In the genomic region with DNA sequence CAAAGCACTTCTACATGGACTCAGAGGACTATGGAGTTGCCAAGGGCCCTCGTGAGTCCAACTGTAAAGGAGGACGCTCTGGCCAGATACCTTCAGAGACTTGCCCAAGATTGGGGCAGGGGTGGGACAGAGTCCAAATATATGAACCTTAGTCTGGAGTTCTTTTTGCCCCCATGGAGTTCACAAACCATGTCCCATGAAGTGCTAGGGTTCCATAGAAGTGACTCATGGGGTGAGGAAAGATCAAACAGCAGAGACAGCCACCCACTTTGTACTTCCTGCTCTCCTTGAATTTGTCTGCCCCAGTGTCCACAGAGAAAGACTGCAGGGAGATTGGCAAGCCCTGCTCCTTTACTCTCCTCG, we compare ENCODE assay signal across 11 cellular contexts. TPM values are rescaled to one million over a fixed set of nuclear protein-coding genes. Genes with fewer than 3 reads are reported as not detected.
A peak's percentile ranks its signal among the peaks of the same experiment; 100 is the strongest.
DNase-seq lines count a peak whose midpoint lies in the region; ATAC-seq and TF ChIP-seq lines count a peak whose summit lies in the region.
"Had no signal": no experiment of that assay in that cellular context is flagged by ENCODE, and none has a peak within 500 bp of the region (broad histone marks: within the 10 kb centered on the region; RNA-seq: fewer than 3 reads in every experiment).

No MANE protein-coding gene starts in this region.

- H3K4me3 Mint-ChIP-seq in MCF 10A (ENCODE audit: unreplicated experiment) (no peak overlapping the region), chondrocyte (ENCODE audit: unreplicated experiment) (no peak overlapping the region), osteocyte (ENCODE audit: unreplicated experiment) (no peak overlapping the region)
- H3K4me3 Mint-ChIP-seq: activated naive CD8-positive, alpha-beta T cell treated with anti-CD3 and anti-CD28 coated beads, Interleukin-2, amount 10 ng/mL, durations not matched to agents 7 days and 5 days; stimulated activated naive CD8-positive, alpha-beta T cell treated with anti-CD3 and anti-CD28 coated beads, Interleukin-15, Interleukin-2, amounts not matched to agents 100 ng/mL and 50 ng/mL, for 24 hours had no signal

- H3K27me3 Mint-ChIP-seq in MCF 10A (ENCODE audit: insufficient read depth, unreplicated experiment) (no peaks in the 10 kb centered on the region), chondrocyte (ENCODE audit: low read depth) (no peaks in the 10 kb centered on the region), osteocyte (ENCODE audit: unreplicated experiment) (no peaks in the 10 kb centered on the region)
- H3K27me3 Mint-ChIP-seq: stimulated activated naive CD8-positive, alpha-beta T cell treated with anti-CD3 and anti-CD28 coated beads, Interleukin-15, Interleukin-2, amounts not matched to agents 100 ng/mL and 50 ng/mL, for 24 hours had no signal

- H3K9me3 Mint-ChIP-seq in MCF 10A (ENCODE audit: unreplicated experiment) (no peaks in the 10 kb centered on the region), chondrocyte (ENCODE audit: low read depth) (no peaks in the 10 kb centered on the region), osteocyte (ENCODE audit: unreplicated experiment) (no peaks in the 10 kb centered on the region)
- H3K9me3 Mint-ChIP-seq: activated naive CD8-positive, alpha-beta T cell treated with anti-CD3 and anti-CD28 coated beads, Interleukin-2, amount 10 ng/mL, durations not matched to agents 7 days and 5 days; stimulated activated naive CD8-positive, alpha-beta T cell treated with anti-CD3 and anti-CD28 coated beads, Interleukin-15, Interleukin-2, amounts not matched to agents 100 ng/mL and 50 ng/mL, for 24 hours had no signal

- TF ChIP-seq CTCF in MCF 10A (IDR thresholded peaks at IDR 0.05; ENCODE audit: unreplicated experiment) (no peak), tibial artery (IDR thresholded peaks at IDR 0.05) (no peak), chondrocyte (IDR thresholded peaks at IDR 0.05) (no peak), osteocyte (IDR thresholded peaks at IDR 0.05) (no peak)

- H3K9me3 ChIP-seq in right cardiac atrium (ENCODE audit: control insufficient read depth, low read length) (no peaks in the 10 kb centered on the region), tibial artery (no peaks in the 10 kb centered on the region)

- intact Hi-C loops in MCF 10A (cut with micrococcal nuclease): no loop called here
- intact Hi-C loops in right cardiac atrium (cut with DNase I): no loop called here
- intact Hi-C loops in tibial artery (cut with DNase I; ENCODE audit: low total_unique reads): no loop called here

- CTCF ChIA-PET in MCF 10A (lab: Yijun Ruan, JAX): interaction anchor here (0.6 to 1.8 kb wide), 4 partner anchors 8 to 41 kb away, joined by 3 to 10 read pairs (median 6); no protein-coding TSS in a partner anchor

- POLR2A ChIA-PET in MCF 10A (lab: Yijun Ruan, JAX): interaction anchor here (1.4 to 1.8 kb wide), 6 partner anchors 9 to 159 kb away, joined by 5 to 43 read pairs (median 9); no protein-coding TSS in a partner anchor

- ATAC-seq in right cardiac atrium: peak in 1 of 2 donors; percentile 6

- H3K27me3 ChIP-seq in right cardiac atrium (ENCODE audit: control insufficient read depth, insufficient read depth) (no peaks in the 10 kb centered on the region), tibial artery (no peaks in the 10 kb centered on the region)

- H3K36me3 ChIP-seq in tibial artery: no peaks in the 10 kb centered on the region

- 66% methylated on average over 3 of the region's 3 CpGs for WGBS in right cardiac atrium

- H3K4me1 Mint-ChIP-seq in MCF 10A (ENCODE audit: insufficient read depth, unreplicated experiment) (peaks cover 15% of the 10 kb centered on the region), chondrocyte (ENCODE audit: low read depth) (peaks cover 28% of the 10 kb centered on the region), osteocyte (ENCODE audit: unreplicated experiment) (peaks cover 19% of the 10 kb centered on the region)
- H3K4me1 Mint-ChIP-seq: activated naive CD8-positive, alpha-beta T cell treated with anti-CD3 and anti-CD28 coated beads, Interleukin-2, amount 10 ng/mL, durations not matched to agents 7 days and 5 days had no signal

- H3K4me3 ChIP-seq in right cardiac atrium (ENCODE audit: low read length) (no peak overlapping the region), tibial artery (no peak overlapping the region)

- no peaks in the 10 kb centered on the region for H3K36me3 Mint-ChIP-seq in MCF 10A (ENCODE audit: insufficient read depth, unreplicated experiment)
- H3K36me3 Mint-ChIP-seq in chondrocyte (ENCODE audit: low read depth): no peaks in the 10 kb centered on the region
- no peaks in the 10 kb centered on the region for H3K36me3 Mint-ChIP-seq in osteocyte (ENCODE audit: unreplicated experiment)
- H3K36me3 Mint-ChIP-seq: activated naive CD8-positive, alpha-beta T cell treated with anti-CD3 and anti-CD28 coated beads, Interleukin-2, amount 10 ng/mL, durations not matched to agents 7 days and 5 days had no signal

- DNase-seq in HS-5 (ENCODE audit: low read depth): peak; percentile 31
- peak; percentile 67 for DNase-seq in MCF 10A (ENCODE audit: unreplicated experiment)
- no peak for DNase-seq in right cardiac atrium
- DNase-seq in tibial artery: no peak
- DNase-seq in chondrocyte (ENCODE audit: low spot score): no peak
- DNase-seq in NK-92 (lab: John Stamatoyannopoulos, UW; ENCODE audit: unreplicated experiment): no peak
- no peak for DNase-seq in osteocyte (ENCODE audit: extremely low spot score, unreplicated experiment)
- DNase-seq: activated CD4-positive, alpha-beta T cell treated with anti-CD3 and anti-CD28 coated beads, Interleukin-2, amount 50 U/mL, for 4 hours; activated naive CD8-positive, alpha-beta T cell treated with anti-CD3 and anti-CD28 coated beads, Interleukin-2, amount 10 ng/mL, durations not matched to agents 7 days and 5 days; NCI-H2081 had no signal

- peaks cover 3% of the 10 kb centered on the region for H3K4me1 ChIP-seq in right cardiac atrium (ENCODE audit: control insufficient read depth, insufficient read depth, low read length)
- peaks cover 0 to 74% (median 55%) of the 10 kb centered on the region in 4 donors for H3K4me1 ChIP-seq in tibial artery

- no TSS peak for BruUV-seq in MCF 10A (replicated peaks; lab: Mats Ljungman, UMichigan)

- H3K27ac Mint-ChIP-seq in MCF 10A (ENCODE audit: low read depth, unreplicated experiment) (peak overlapping the region; percentile 94), chondrocyte (ENCODE audit: unreplicated experiment) (no peak overlapping the region), osteocyte (ENCODE audit: unreplicated experiment) (no peak overlapping the region)
- H3K27ac Mint-ChIP-seq: activated naive CD8-positive, alpha-beta T cell treated with anti-CD3 and anti-CD28 coated beads, Interleukin-2, amount 10 ng/mL, durations not matched to agents 7 days and 5 days; stimulated activated naive CD8-positive, alpha-beta T cell treated with anti-CD3 and anti-CD28 coated beads, Interleukin-15, Interleukin-2, amounts not matched to agents 100 ng/mL and 50 ng/mL, for 24 hours had no signal

- peak overlapping the region; percentile 100 for H3K27ac ChIP-seq in right cardiac atrium (ENCODE audit: low read length)
- H3K27ac ChIP-seq in tibial artery: peak overlapping the region; percentile 81 to 91

RNA-seq across cellular contexts. Expression of a gene that starts 29.0 kb away (rescaled TPM):
- total RNA-seq in MCF 10A (2022) (not detected in 2 replicates), right cardiac atrium (100 to 1,000 TPM; 338 to 395 (median 359) TPM), chondrocyte (not detected in 3 replicates), osteocyte (not detected in 2 replicates)
- 255 TPM for polyA plus RNA-seq in right cardiac atrium
- total RNA-seq: activated naive CD8-positive, alpha-beta T cell treated with anti-CD3 and anti-CD28 coated beads, Interleukin-2, amount 10 ng/mL, durations not matched to agents 7 days and 5 days had no signal

RNA-seq across cellular contexts. Expression of a gene that starts 59.9 kb away (rescaled TPM):
- total RNA-seq in MCF 10A (2022): 15.5 and 23.9 TPM in 2 replicates
- total RNA-seq in right cardiac atrium: 1 to 10 TPM; 2.3 to 4.2 (median 3.5) TPM
- polyA plus RNA-seq in right cardiac atrium: 2.1 TPM
- 2.5 to 4.0 TPM (median 2.5 TPM) in 3 replicates for total RNA-seq in chondrocyte
- total RNA-seq in osteocyte: 8.0 and 10.8 TPM in 2 replicates

Comparison
In these comparisons a context has a peak if more than half of its experiments do, and no peak if none do; other contexts are left out.
1. DNase-seq: peak in HS-5 (single experiment) and MCF 10A (single experiment); none in right cardiac atrium (0 of 3), tibial artery (0 of 2), chondrocyte (single experiment), NK-92 (single experiment) and osteocyte (single experiment).
2. RNA of a gene that starts 29.0 kb away (total RNA-seq): 338 to 395 TPM in right cardiac atrium; not detected in MCF 10A, not detected in chondrocyte and not detected in osteocyte; every median in the first group is over 100 times any median in the second.